27 cellular contexts compared by ENCODE assay signal in the genomic region with DNA sequence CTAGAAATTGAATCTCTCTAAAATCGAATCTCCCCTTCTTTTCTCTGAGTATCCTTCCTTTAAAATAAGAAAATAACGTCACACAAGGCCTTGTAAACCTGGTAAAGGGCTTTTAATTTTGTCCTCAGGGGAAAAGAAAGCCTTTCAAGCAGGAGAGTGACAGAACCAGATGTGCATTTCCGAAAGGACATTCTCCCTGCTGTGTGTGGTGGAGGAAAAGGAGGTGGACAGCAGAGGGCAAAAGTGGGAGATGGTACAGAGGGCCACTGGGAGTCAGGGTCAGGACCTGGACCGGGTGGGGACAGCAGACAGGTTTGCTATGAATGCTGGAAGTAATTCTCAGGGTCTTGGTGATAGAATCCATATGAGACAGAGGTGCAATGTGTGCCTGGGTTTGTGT.
"Had no signal": no experiment of that assay in that cellular context is flagged by ENCODE, and none has a peak within 500 bp of the region (broad histone marks: within the 10 kb centered on the region; RNA-seq: fewer than 3 reads in every experiment).

No MANE protein-coding gene starts in this region.

- H3K4me3 Mint-ChIP-seq: immature natural killer cell; mesothelial cell of epicardium; natural killer cell; nephron progenitor cell; stimulated activated effector memory CD8-positive, alpha-beta T cell treated with anti-CD3 and anti-CD28 coated beads, Interleukin-12 subunit alpha, Interleukin-12 subunit beta, amount 100 ng/mL, for 72 hours; stimulated activated naive CD8-positive, alpha-beta T cell treated with anti-CD3 and anti-CD28 coated beads, Interleukin-15, Interleukin-2, amounts not matched to agents 100 ng/mL and 50 ng/mL, for 24 hours; type B pancreatic cell had no signal

- H3K4me3 ChIP-seq: left lung, lung, pancreas, right atrium auricular region, right lobe of liver, skin epidermis, spleen, suprapubic skin, tibial nerve, uterus had no signal

- H3K27me3 ChIP-seq: left lung, pancreas, right atrium auricular region, right lobe of liver, suprapubic skin, tibial nerve, uterus had no signal

- H3K9me3 ChIP-seq: left lung, pancreas, right atrium auricular region, right lobe of liver, spleen, suprapubic skin, tibial nerve, uterus had no signal

- ATAC-seq: left colon; left lung; natural killer cell; pancreas; right lobe of liver; stimulated activated effector memory CD8-positive, alpha-beta T cell treated with anti-CD3 and anti-CD28 coated beads, Interleukin-12 subunit alpha, Interleukin-12 subunit beta, amount 100 ng/mL, for 72 hours had no signal

- H3K4me1 ChIP-seq: left lung, pancreas, spleen, suprapubic skin, uterus had no signal

- H3K36me3 Mint-ChIP-seq: immature natural killer cell; naive B cell; natural killer cell; stimulated activated effector memory CD8-positive, alpha-beta T cell treated with anti-CD3 and anti-CD28 coated beads, Interleukin-12 subunit alpha, Interleukin-12 subunit beta, amount 100 ng/mL, for 72 hours had no signal

- H3K27ac Mint-ChIP-seq: immature natural killer cell; mesothelial cell of epicardium; naive B cell; natural killer cell; stimulated activated effector memory CD8-positive, alpha-beta T cell treated with anti-CD3 and anti-CD28 coated beads, Interleukin-12 subunit alpha, Interleukin-12 subunit beta, amount 100 ng/mL, for 72 hours; stimulated activated naive CD8-positive, alpha-beta T cell treated with anti-CD3 and anti-CD28 coated beads, Interleukin-15, Interleukin-2, amounts not matched to agents 100 ng/mL and 50 ng/mL, for 24 hours; type B pancreatic cell had no signal

- H3K27ac ChIP-seq: left lung, pancreas, right atrium auricular region, right lobe of liver, skin epidermis, spleen, suprapubic skin, tibial nerve, uterus had no signal

- H3K4me1 Mint-ChIP-seq: immature natural killer cell; naive B cell; natural killer cell; stimulated activated effector memory CD8-positive, alpha-beta T cell treated with anti-CD3 and anti-CD28 coated beads, Interleukin-12 subunit alpha, Interleukin-12 subunit beta, amount 100 ng/mL, for 72 hours had no signal

- H3K9me3 Mint-ChIP-seq: immature natural killer cell, natural killer cell, type B pancreatic cell had no signal

- H3K36me3 ChIP-seq: left lung, pancreas, right atrium auricular region, right lobe of liver, spleen, suprapubic skin, tibial nerve, uterus had no signal

- DNase-seq: head of caudate nucleus; hypothalamus; immature natural killer cell; kidney; left colon; left lung; mesendoderm; naive B cell; natural killer cell; nephron progenitor cell; nucleus accumbens; pancreas; posterior cingulate gyrus; right lobe of liver; spleen; stimulated activated CD4-positive, alpha-beta T cell treated with anti-CD3 and anti-CD28 coated beads, Interleukin-4, amount 100 ng/mL, for 24 hours; stimulated activated naive CD4-positive, alpha-beta T cell; uterus had no signal
